ENCODE assay signal across 9 cellular contexts in the genomic region with DNA sequence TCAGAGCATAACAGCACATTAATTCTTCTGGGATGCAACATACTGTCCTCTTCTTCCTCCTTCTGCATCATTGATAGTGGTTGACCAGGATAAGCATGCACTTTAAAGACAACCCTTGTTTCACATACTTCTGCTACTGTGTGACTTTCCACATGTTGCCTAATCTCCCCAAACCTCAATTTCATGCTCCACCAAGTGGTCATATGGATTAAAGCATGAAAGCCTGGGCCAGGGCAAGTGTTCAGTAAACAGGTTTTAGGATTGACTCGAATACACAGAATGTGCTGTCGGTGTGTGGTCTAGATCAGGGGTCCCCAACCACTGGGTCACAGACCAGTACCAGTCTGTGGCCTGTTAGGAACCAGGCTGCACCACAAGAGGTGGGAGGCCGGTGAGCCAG. TPM values are rescaled to one million over a fixed set of nuclear protein-coding genes. Genes with fewer than 3 reads are reported as not detected.
DNase-seq lines count a peak whose midpoint lies in the region; ATAC-seq and TF ChIP-seq lines count a peak whose summit lies in the region.
"Had no signal": no experiment of that assay in that cellular context is flagged by ENCODE, and none has a peak within 500 bp of the region (broad histone marks: within the 10 kb centered on the region; RNA-seq: fewer than 3 reads in every experiment).

No MANE protein-coding gene starts in this region.

- no peaks in the 10 kb centered on the region for H3K36me3 ChIP-seq in cardiac muscle cell

- TF ChIP-seq CTCF in cardiac muscle cell (IDR thresholded peaks at IDR 0.05; ENCODE audit: low read depth, low read length) (peak; percentile 66), type B pancreatic cell (conservative IDR thresholded peaks at IDR 0.05) (peak; percentile 63)

- H3K4me3 Mint-ChIP-seq in type B pancreatic cell, result no peak overlapping the region

- no peaks in the 10 kb centered on the region for H3K4me1 ChIP-seq in cardiac muscle cell (ENCODE audit: low read depth)

- no peaks in the 10 kb centered on the region for H3K36me3 Mint-ChIP-seq in type B pancreatic cell

- no peak overlapping the region for H3K4me3 ChIP-seq in cardiac muscle cell

- H3K27ac ChIP-seq in cardiac muscle cell, result no peak overlapping the region

- no peaks in the 10 kb centered on the region for H3K9me3 Mint-ChIP-seq in type B pancreatic cell

- ATAC-seq in GM18519 (IDR thresholded peaks at IDR 0.05; ENCODE audit: low FRiP score, unreplicated experiment) (no peak), HG02973 (IDR thresholded peaks at IDR 0.05; ENCODE audit: unreplicated experiment) (no peak)

- DNase-seq in COLO829 (ENCODE audit: low spot score) (peak; percentile 64), HuH-7.5 (ENCODE audit: low spot score) (peak; percentile 52), SKM-1 (lab: John Stamatoyannopoulos, UW; ENCODE audit: unreplicated experiment) (peak; percentile 55), cardiac muscle cell (ENCODE audit: low read depth in 1 of 2, low spot score in 1 of 2) (peak; percentile 53 to 78), type B pancreatic cell (ENCODE audit: extremely low spot score, unreplicated experiment) (no peak)
- DNase-seq in activated CD4-positive, alpha-beta T cell treated with anti-CD3 and anti-CD28 coated beads, Interleukin-2, amount 50 U/mL, for 48 hours, result no peak

- H3K9me3 ChIP-seq in cardiac muscle cell (ENCODE audit: low read depth), result no peaks in the 10 kb centered on the region

- no peaks in the 10 kb centered on the region for H3K27me3 ChIP-seq in cardiac muscle cell

- no peak overlapping the region for H3K27ac Mint-ChIP-seq in type B pancreatic cell

- no peaks in the 10 kb centered on the region for H3K4me1 Mint-ChIP-seq in type B pancreatic cell (ENCODE audit: unreplicated experiment)

- no peaks in the 10 kb centered on the region for H3K27me3 Mint-ChIP-seq in type B pancreatic cell

RNA-seq across cellular contexts. Expression of gene BFSP2, which starts 22.5 kb away (rescaled TPM):
- total RNA-seq in cardiac muscle cell (not detected in 2 replicates), type B pancreatic cell (ENCODE audit: low replicate concordance) (not detected in 2 replicates)
- polyA plus RNA-seq in cardiac muscle cell, result not detected in 2 replicates
- polyA plus RNA-seq: esophagus had no signal

Comparison
In these comparisons a context has a peak if more than half of its experiments do, and no peak if none do; other contexts are left out.
1. DNase-seq: peak in COLO829 (single experiment), HuH-7.5 (single experiment), SKM-1 (single experiment) and cardiac muscle cell (2 of 2); none in type B pancreatic cell (single experiment) and activated CD4-positive, alpha-beta T cell treated with anti-CD3 and anti-CD28 coated beads, Interleukin-2, amount 50 U/mL, for 48 hours (0 of 2).